Comparison of ENCODE assay signal across 1 cellular context in the genomic region with DNA sequence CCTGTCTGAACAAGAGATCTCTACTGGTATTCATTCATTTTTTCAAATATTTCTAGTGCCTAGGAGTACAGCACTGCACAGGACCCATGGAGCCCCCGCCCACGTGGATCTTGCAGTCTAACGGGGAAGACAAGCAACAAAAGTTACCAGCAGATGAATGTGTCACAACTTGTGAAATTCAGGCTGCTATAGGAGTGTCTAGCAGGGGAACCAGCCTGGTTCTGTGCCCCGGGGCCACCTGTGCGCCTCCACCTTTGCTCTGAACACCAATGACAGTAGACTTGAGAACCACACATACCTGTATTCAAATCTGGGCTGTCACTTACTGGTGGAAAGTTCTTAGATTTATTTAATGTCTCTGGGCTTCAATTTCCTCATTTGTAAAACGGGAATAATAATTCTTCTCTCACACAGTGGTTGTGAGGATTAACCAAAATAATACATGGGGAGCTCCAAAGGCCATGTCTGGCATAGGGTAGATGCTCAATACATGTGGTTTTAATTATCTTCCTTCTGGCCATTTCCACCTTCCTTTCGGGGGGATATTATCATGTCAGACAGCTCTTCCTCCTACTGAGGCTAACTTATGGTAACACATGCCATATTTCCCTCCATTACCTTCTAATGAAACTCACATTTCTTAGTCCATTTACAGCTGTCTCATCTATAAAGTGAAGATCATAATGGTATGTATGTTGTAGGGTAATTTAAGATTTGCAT.
TF ChIP-seq lines count a peak whose summit lies in the region.

No MANE protein-coding gene starts in this region.

TF ChIP-seq in GM12878, 131 proteins besides CTCF, POLR2A, EP300 and RAD21:
- TF ChIP-seq PML (IDR thresholded peaks at IDR 0.05; ENCODE audit: low read length), result no peak
- no peak for TF ChIP-seq SPI1 (IDR thresholded peaks at IDR 0.05; ENCODE audit: borderline replicate concordance, insufficient read depth, low read depth, low read length)
- TF ChIP-seq BMI1 (IDR thresholded peaks at IDR 0.05; ENCODE audit: borderline replicate concordance), result no peak
- no peak for TF ChIP-seq CUX1 (IDR thresholded peaks at IDR 0.05; ENCODE audit: insufficient replicate concordance, low read depth, low read length)
- no peak for TF ChIP-seq CHD2 (IDR thresholded peaks at IDR 0.05; ENCODE audit: borderline replicate concordance, low read depth, low read length)
- TF ChIP-seq RAD51 (IDR thresholded peaks at IDR 0.05), result no peak
- no peak for TF ChIP-seq BCL3 (IDR thresholded peaks at IDR 0.05; ENCODE audit: borderline replicate concordance, insufficient read depth, low read depth, low read length, poor library complexity, severe bottlenecking)
- TF ChIP-seq FOS (IDR thresholded peaks at IDR 0.05; ENCODE audit: borderline replicate concordance, extremely low read depth, insufficient read length), result no peak
- TF ChIP-seq, protein P1, sequence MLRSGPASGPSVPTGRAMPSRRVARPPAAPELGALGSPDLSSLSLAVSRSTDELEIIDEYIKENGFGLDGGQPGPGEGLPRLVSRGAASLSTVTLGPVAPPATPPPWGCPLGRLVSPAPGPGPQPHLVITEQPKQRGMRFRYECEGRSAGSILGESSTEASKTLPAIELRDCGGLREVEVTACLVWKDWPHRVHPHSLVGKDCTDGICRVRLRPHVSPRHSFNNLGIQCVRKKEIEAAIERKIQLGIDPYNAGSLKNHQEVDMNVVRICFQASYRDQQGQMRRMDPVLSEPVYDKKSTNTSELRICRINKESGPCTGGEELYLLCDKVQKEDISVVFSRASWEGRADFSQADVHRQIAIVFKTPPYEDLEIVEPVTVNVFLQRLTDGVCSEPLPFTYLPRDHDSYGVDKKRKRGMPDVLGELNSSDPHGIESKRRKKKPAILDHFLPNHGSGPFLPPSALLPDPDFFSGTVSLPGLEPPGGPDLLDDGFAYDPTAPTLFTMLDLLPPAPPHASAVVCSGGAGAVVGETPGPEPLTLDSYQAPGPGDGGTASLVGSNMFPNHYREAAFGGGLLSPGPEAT (IDR thresholded peaks at IDR 0.05; ENCODE audit: low read depth), result no peak
- TF ChIP-seq NR2C1 (IDR thresholded peaks at IDR 0.05), result no peak
- no peak for TF ChIP-seq SREBF2 (IDR thresholded peaks at IDR 0.05; ENCODE audit: low read length)
- no peak for TF ChIP-seq SMAD5 (IDR thresholded peaks at IDR 0.05; ENCODE audit: low read depth)
- TF ChIP-seq IKZF2 (IDR thresholded peaks at IDR 0.05), result no peak
